ENCODE assay signal across 1 cellular context in the genomic region with DNA sequence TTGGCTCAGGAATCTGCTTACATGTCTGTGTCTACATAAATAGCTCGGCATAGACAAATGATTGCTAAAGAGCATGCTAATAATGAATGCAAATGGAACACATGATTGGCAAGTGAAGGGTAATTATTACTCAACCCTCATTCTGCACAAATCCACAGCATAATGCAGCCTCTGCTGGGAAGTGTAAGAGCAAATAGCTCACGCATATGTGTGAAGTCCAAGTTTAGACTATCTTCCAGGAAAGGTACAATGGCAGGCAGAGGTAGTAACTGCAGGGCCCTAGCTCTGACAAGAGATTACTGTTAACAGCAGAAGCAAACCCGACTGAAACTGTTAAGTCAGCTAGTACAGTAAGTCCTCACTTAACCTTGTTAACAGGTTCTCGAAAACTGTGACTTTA.
TF ChIP-seq lines count a peak whose summit lies in the region.

No MANE protein-coding gene starts in this region.

TF ChIP-seq in H1, 55 proteins besides CTCF, POLR2A, EP300 and RAD21:
- TF ChIP-seq POLR2AphosphoS5 (IDR thresholded peaks at IDR 0.05; ENCODE audit: low read depth, low read length) (no peak), PHF8 (conservative IDR thresholded peaks at IDR 0.05; ENCODE audit: low read depth, low read length) (no peak), ZNF274 (IDR thresholded peaks at IDR 0.05; ENCODE audit: borderline replicate concordance, extremely low read depth, low read length) (no peak), YY1 (IDR thresholded peaks at IDR 0.05; ENCODE audit: low read depth, low read length) (no peak), SAP30 (IDR thresholded peaks at IDR 0.05; ENCODE audit: insufficient read depth, insufficient replicate concordance, low read length) (no peak), JUND (IDR thresholded peaks at IDR 0.05; ENCODE audit: low read length) (no peak), BRCA1 (IDR thresholded peaks at IDR 0.05; ENCODE audit: low read depth, low read length) (no peak)
